In the genomic region with DNA sequence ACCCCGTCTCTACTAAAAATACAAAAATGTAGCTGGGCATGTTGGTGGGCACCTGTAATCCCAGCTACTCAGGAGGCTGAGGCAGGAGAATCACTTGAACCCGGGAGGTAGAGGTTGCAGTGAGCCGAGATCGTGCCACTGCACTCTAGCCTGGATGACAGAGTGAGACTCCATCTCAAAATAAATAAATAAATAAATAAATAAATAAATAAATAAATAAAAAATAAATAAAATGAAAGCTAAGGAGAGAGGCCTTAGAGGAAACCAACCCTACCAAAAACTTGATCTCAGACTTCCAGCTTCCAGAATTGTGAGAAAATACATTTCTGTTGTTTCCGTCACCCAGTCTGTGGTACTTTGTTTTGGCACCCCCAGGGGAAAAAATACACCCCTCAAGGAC, we compare ENCODE assay signal across 1 cellular context.
TF ChIP-seq lines count a peak whose summit lies in the region.

No MANE protein-coding gene starts in this region.

TF ChIP-seq in HEK293, 187 proteins besides CTCF, POLR2A, EP300 and RAD21 (continued from another document):
- 0 out of 2 replicates have a peak, but pooled peaks have one; percentile 37 for TF ChIP-seq ZXDB (tag by site-specific recombination; IDR thresholded peaks at IDR 0.05)
- TF ChIP-seq ZNF140 (tag by site-specific recombination; IDR thresholded peaks at IDR 0.05) = 0 out of 2 replicates have a peak, but pooled peaks have one; percentile 24
